In the genomic region with DNA sequence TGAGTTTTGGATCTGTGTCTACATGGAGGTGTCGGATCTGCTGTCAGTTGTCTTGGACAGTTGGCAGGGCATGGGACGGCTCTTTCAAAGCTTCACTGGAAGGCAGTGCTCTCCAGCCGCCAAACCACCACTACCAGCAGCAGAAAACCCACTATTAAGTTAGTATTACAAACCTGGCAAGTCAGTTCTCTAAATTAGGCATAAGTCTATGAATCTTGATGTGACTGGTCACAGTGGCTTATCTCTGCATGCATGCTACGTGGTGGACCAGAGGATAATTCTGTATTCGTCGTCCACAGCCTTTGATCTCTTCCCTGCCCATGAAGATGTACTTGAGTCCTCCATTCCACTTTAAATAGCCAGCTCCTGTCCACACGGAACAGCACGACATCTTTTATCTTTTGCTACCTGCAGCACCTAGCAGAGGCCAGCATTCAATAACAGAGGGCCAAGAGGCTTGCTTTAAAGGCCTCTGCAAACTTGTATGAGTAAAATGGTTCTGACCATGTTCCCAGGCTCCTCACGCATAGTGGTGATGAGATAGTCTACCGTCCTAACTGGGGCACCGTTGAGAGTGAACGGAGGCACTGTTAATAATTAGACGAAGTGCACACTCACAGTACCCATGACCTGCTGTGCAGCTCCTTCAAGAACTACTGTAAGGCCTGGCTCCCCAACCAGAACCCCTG, we compare ENCODE assay signal across 8 cellular contexts. TPM values are rescaled to one million over a fixed set of nuclear protein-coding genes. Genes with fewer than 3 reads are reported as not detected.
DNase-seq lines count a peak whose midpoint lies in the region; ATAC-seq, FAIRE-seq and TF ChIP-seq lines count a peak whose summit lies in the region.

No MANE protein-coding gene starts in this region.

- TF ChIP-seq CTCF in A549 (IDR thresholded peaks at IDR 0.05) (no peak; the same call in 2 of the 3 replicates), chondrocyte (IDR thresholded peaks at IDR 0.05) (peak; percentile 58)

- no peak for TF ChIP-seq EP300 in A549 (IDR thresholded peaks at IDR 0.05)

- peaks cover 18% of the 10 kb centered on the region for H3K4me1 ChIP-seq in A549
- peaks cover 28% of the 10 kb centered on the region for H3K4me1 ChIP-seq in muscle layer of colon (ENCODE audit: insufficient read depth, low read length)

- TF ChIP-seq POLR2A in A549 (IDR thresholded peaks at IDR 0.05; ENCODE audit: low read length): no peak

- ATAC-seq in A549: no peak; a peak in 1 of 6 replicates
- ATAC-seq in GM21390 (IDR thresholded peaks at IDR 0.05; ENCODE audit: unreplicated experiment): no peak
- no peak for ATAC-seq in GM21423 (IDR thresholded peaks at IDR 0.05; ENCODE audit: unreplicated experiment)

- H3K27me3 ChIP-seq in muscle layer of colon (ENCODE audit: control insufficient read depth in 1 of 2, insufficient read depth in 2 of 2, low read length in 2 of 2): no peaks in the 10 kb centered on the region

- CTCF ChIA-PET in A549 (lab: Yijun Ruan, JAX): interaction anchor here (1.0 to 7.2 kb wide), 15 partner anchors 9 to 57 kb away, joined by 3 to 84 read pairs (median 5); no protein-coding TSS in a partner anchor

- H3K9ac ChIP-seq in muscle layer of colon (ENCODE audit: low read length): peak overlapping the region; percentile 42

- FAIRE-seq in A549 (lab: Jason Lieb, UNC): no peak

- no peak for TF ChIP-seq RAD21 in A549 (conservative IDR thresholded peaks at IDR 0.05 in 1 of 2, IDR thresholded peaks at IDR 0.05 in 1 of 2)

- H3K9me3 Mint-ChIP-seq in chondrocyte (ENCODE audit: low read depth): no peaks in the 10 kb centered on the region

- POLR2A ChIA-PET in A549 (lab: Yijun Ruan, JAX): interaction anchor here (0.9 to 1.3 kb wide), 2 partner anchors 16 to 94 kb away, joined by 4 read pairs; no protein-coding TSS in a partner anchor

- peak overlapping the region; percentile 71 for H3K27ac Mint-ChIP-seq in chondrocyte (ENCODE audit: unreplicated experiment)

- peak overlapping the region; percentile 75 for H3K4me3 Mint-ChIP-seq in chondrocyte (ENCODE audit: unreplicated experiment)

- H3K4me2 ChIP-seq in A549: peak overlapping the region; percentile 83

- 57% methylated on average over 12 of the region's 13 CpGs for WGBS in A549 (ENCODE audit: missing lambda C conversion rate)

- DNase-seq in A549 (ENCODE audit: low read depth in 1 of 2, low spot score in 1 of 2) (no peak), HuH-7 (ENCODE audit: low spot score) (peak; percentile 73), chondrocyte (ENCODE audit: low spot score) (peak; percentile 24), Ammon's horn (ENCODE audit: low spot score) (no peak), activated gamma-delta T cell treated with Interleukin-2 at 50 U/mL for 16 hours (no peak)

- H3K4me1 Mint-ChIP-seq in chondrocyte (ENCODE audit: low read depth): peaks cover 33% of the 10 kb centered on the region

- H3K36me3 Mint-ChIP-seq in chondrocyte (ENCODE audit: low read depth): no peaks in the 10 kb centered on the region

- no peaks in the 10 kb centered on the region for H3K9me3 ChIP-seq in A549
- no peaks in the 10 kb centered on the region for H3K9me3 ChIP-seq in muscle layer of colon (ENCODE audit: low read length)

- no peaks in the 10 kb centered on the region for H3K36me3 ChIP-seq in muscle layer of colon (ENCODE audit: insufficient read depth, low read length)

- H3K4me3 ChIP-seq in A549: peak overlapping the region; percentile 60
- H3K4me3 ChIP-seq in muscle layer of colon (ENCODE audit: low read depth in 1 of 2, low read length in 2 of 2): peak overlapping the region in 1 of 2 donors; percentile 62

- peak overlapping the region in 1 of 2 experiments; percentile 85; a peak in 2 of 6 replicates for H3K27ac ChIP-seq in A549
- H3K27ac ChIP-seq in muscle layer of colon (ENCODE audit: low read depth, low read length): peak overlapping the region; percentile 73

- no peaks in the 10 kb centered on the region for H3K27me3 Mint-ChIP-seq in chondrocyte (ENCODE audit: low read depth)

TF ChIP-seq in A549, 52 proteins besides CTCF, POLR2A, EP300 and RAD21:
- TF ChIP-seq, protein P1, sequence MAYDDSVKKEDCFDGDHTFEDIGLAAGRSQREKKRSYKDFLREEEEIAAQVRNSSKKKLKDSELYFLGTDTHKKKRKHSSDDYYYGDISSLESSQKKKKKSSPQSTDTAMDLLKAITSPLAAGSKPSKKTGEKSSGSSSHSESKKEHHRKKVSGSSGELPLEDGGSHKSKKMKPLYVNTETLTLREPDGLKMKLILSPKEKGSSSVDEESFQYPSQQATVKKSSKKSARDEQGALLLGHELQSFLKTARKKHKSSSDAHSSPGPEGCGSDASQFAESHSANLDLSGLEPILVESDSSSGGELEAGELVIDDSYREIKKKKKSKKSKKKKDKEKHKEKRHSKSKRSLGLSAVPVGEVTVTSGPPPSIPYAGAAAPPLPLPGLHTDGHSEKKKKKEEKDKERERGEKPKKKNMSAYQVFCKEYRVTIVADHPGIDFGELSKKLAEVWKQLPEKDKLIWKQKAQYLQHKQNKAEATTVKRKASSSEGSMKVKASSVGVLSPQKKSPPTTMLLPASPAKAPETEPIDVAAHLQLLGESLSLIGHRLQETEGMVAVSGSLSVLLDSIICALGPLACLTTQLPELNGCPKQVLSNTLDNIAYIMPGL (CRISPR knock-in tag; IDR thresholded peaks at IDR 0.05; ENCODE audit: borderline replicate concordance): no peak
- TF ChIP-seq HOXA7 (CRISPR knock-in tag; IDR thresholded peaks at IDR 0.05) (no peak), HDAC2 (IDR thresholded peaks at IDR 0.05) (no peak), HOXB13 (CRISPR knock-in tag; IDR thresholded peaks at IDR 0.05; ENCODE audit: low read depth) (no peak), MAZ (IDR thresholded peaks at IDR 0.05; ENCODE audit: borderline replicate concordance, low read depth, low read length) (no peak), KDM5A (IDR thresholded peaks at IDR 0.05) (no peak), RARB (CRISPR knock-in tag; IDR thresholded peaks at IDR 0.05) (no peak), PHF8 (IDR thresholded peaks at IDR 0.05; ENCODE audit: borderline replicate concordance, low read depth) (no peak), GATA3 (IDR thresholded peaks at IDR 0.05; ENCODE audit: borderline replicate concordance) (no peak), ZSCAN20 (CRISPR knock-in tag; IDR thresholded peaks at IDR 0.05) (no peak), ZC3H11A (IDR thresholded peaks at IDR 0.05) (no peak), NFE2L2 (conservative IDR thresholded peaks at IDR 0.05; ENCODE audit: low read length) (no peak), CHD2 (IDR thresholded peaks at IDR 0.05; ENCODE audit: low read length, partially characterized antibody) (no peak), CEBPB (IDR thresholded peaks at IDR 0.05) (no peak)
- TF ChIP-seq, protein P2, sequence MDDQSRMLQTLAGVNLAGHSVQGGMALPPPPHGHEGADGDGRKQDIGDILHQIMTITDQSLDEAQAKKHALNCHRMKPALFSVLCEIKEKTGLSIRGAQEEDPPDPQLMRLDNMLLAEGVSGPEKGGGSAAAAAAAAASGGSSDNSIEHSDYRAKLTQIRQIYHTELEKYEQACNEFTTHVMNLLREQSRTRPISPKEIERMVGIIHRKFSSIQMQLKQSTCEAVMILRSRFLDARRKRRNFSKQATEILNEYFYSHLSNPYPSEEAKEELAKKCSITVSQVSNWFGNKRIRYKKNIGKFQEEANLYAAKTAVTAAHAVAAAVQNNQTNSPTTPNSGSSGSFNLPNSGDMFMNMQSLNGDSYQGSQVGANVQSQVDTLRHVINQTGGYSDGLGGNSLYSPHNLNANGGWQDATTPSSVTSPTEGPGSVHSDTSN (IDR thresholded peaks at IDR 0.05): no peak
- TF ChIP-seq, protein P3, sequence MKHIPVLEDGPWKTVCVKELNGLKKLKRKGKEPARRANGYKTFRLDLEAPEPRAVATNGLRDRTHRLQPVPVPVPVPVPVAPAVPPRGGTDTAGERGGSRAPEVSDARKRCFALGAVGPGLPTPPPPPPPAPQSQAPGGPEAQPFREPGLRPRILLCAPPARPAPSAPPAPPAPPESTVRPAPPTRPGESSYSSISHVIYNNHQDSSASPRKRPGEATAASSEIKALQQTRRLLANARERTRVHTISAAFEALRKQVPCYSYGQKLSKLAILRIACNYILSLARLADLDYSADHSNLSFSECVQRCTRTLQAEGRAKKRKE (CRISPR knock-in tag; IDR thresholded peaks at IDR 0.05; ENCODE audit: low read depth): no peak

RNA-seq across cellular contexts. Expression of a gene that starts 0.8 kb away (rescaled TPM):
- polyA plus RNA-seq in A549 (2011; rRNA removed) (0.50 and 0.87 TPM in 2 replicates), A549 (2017; fragmentation: RNase III; extraction: RNeasy Plus Mini Kit Qiagen cat#74134 plus additional on column Dnase treatment) (0.70 to 0.75 TPM (median 0.74 TPM) in 3 replicates)
- polyA plus RNA-seq in A549 (2012; cell fraction: cytosol; rRNA removed): 1.3 and 2.3 TPM in 2 replicates
- polyA plus RNA-seq in A549 (2012; cell fraction: nucleus; rRNA removed): 1.7 and 2.9 TPM in 2 replicates
- polyA minus RNA-seq in A549 (2011; rRNA and poly(A)+ RNA removed): 0.68 and 1.7 TPM in 2 replicates
- 1.4 to 4.4 TPM (median 3.8 TPM) in 3 replicates for total RNA-seq in chondrocyte

RNA-seq across cellular contexts. Expression of a gene that starts 42.7 kb away (rescaled TPM):
- polyA plus RNA-seq in A549 (2011; rRNA removed) (0.23 and 0.30 TPM in 2 replicates), A549 (2017; fragmentation: RNase III; extraction: RNeasy Plus Mini Kit Qiagen cat#74134 plus additional on column Dnase treatment) (0.50 to 0.80 TPM (median 0.54 TPM) in 3 replicates)
- 0.46 and 0.70 TPM in 2 replicates for polyA plus RNA-seq in A549 (2012; cell fraction: cytosol; rRNA removed)
- 0.72 and 0.91 TPM in 2 replicates for polyA plus RNA-seq in A549 (2012; cell fraction: nucleus; rRNA removed)
- 0.44 and 0.45 TPM in 2 replicates for polyA minus RNA-seq in A549 (2011; rRNA and poly(A)+ RNA removed)
- 5.7 to 9.9 TPM (median 9.5 TPM) in 3 replicates for total RNA-seq in chondrocyte

Comparison
In these comparisons a context has a peak if more than half of its experiments do, and no peak if none do; other contexts are left out.
1. DNase-seq: peak in HuH-7 (single experiment) and chondrocyte (single experiment); none in A549 (0 of 2), Ammon's horn (single experiment) and activated gamma-delta T cell treated with Interleukin-2 at 50 U/mL for 16 hours (single experiment).